ENCODE assay signal across 1 cellular context in the genomic region with DNA sequence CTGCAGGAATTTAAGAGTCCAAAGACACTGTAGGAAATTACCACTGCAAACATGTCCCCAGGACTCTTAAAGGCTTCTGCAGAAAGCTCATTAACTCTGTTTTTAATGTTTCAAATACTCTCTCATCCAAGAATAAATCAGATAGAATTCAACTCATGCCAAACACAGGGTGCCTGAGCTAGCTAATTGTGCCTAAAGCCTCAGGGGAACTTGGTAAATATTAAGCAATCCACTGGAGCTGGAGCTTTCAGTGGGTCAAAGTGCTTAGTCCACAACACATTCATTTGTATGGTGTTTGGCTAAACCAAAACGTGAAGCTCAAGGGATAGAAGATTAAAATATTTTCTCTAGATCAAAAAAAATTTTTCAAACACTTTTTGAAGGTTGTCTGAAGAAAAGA.
TF ChIP-seq lines count a peak whose summit lies in the region.

No MANE protein-coding gene starts in this region.

TF ChIP-seq in HepG2, 621 proteins besides CTCF, POLR2A, EP300 and RAD21 (continued from another document and continues in another):
- TF ChIP-seq FOSL2 (CRISPR knock-in tag; IDR thresholded peaks at IDR 0.05) (peak; percentile 79), ZNF501 (CRISPR knock-in tag; IDR thresholded peaks at IDR 0.05) (no peak), TEAD3 (CRISPR knock-in tag; optimal IDR thresholded peaks at IDR 0.05; ENCODE audit: borderline replicate concordance) (peak; percentile 74), MIER2 (CRISPR knock-in tag; IDR thresholded peaks at IDR 0.05) (0 out of 2 replicates have a peak, but pooled peaks have one; percentile 39), RARA (CRISPR knock-in tag; IDR thresholded peaks at IDR 0.05) (peak; percentile 65; the same call in 1 of the 2 replicates), SKI (IDR thresholded peaks at IDR 0.05; ENCODE audit: partially characterized antibody) (no peak), PRMT3 (CRISPR knock-in tag; IDR thresholded peaks at IDR 0.05; ENCODE audit: borderline replicate concordance, low read depth) (no peak), ZNF547 (CRISPR knock-in tag; IDR thresholded peaks at IDR 0.05) (no peak), POLR2AphosphoS5 (IDR thresholded peaks at IDR 0.05; ENCODE audit: low read depth, low read length) (no peak), MBNL3 (CRISPR knock-in tag; conservative IDR thresholded peaks at IDR 0.05) (no peak), ZBTB8A (CRISPR knock-in tag; IDR thresholded peaks at IDR 0.05; ENCODE audit: borderline replicate concordance, low read depth) (no peak), BORCS8-MEF2B (CRISPR knock-in tag; IDR thresholded peaks at IDR 0.05) (no peak), GPN1 (CRISPR knock-in tag; IDR thresholded peaks at IDR 0.05; ENCODE audit: borderline replicate concordance) (no peak), HDAC2 (CRISPR knock-in tag; IDR thresholded peaks at IDR 0.05) (peak; percentile 81), SRSF4 (IDR thresholded peaks at IDR 0.05; ENCODE audit: low read depth, low read length, poor library complexity, severe bottlenecking) (no peak), CCDC6 (CRISPR knock-in tag; IDR thresholded peaks at IDR 0.05) (no peak), ZNF274 (CRISPR knock-in tag; IDR thresholded peaks at IDR 0.05) (no peak), IRX3 (CRISPR knock-in tag; IDR thresholded peaks at IDR 0.05; ENCODE audit: borderline replicate concordance, low read depth) (no peak), CCAR2 (optimal IDR thresholded peaks at IDR 0.05; ENCODE audit: low read depth, low read length) (no peak), ZNF441 (CRISPR knock-in tag; IDR thresholded peaks at IDR 0.05; ENCODE audit: borderline replicate concordance) (0 out of 2 replicates have a peak, but pooled peaks have one; percentile 31), STAG1 (CRISPR knock-in tag; IDR thresholded peaks at IDR 0.05) (no peak), HHEX (CRISPR knock-in tag; IDR thresholded peaks at IDR 0.05) (0 out of 2 replicates have a peak, but pooled peaks have one; percentile 27), THAP11 (CRISPR knock-in tag; IDR thresholded peaks at IDR 0.05) (0 out of 2 replicates have a peak, but pooled peaks have one; percentile 40), AGO2 (optimal IDR thresholded peaks at IDR 0.05; ENCODE audit: low read depth, low read length) (no peak), ZNF672 (CRISPR knock-in tag; IDR thresholded peaks at IDR 0.05) (no peak), KDM4B (CRISPR knock-in tag; IDR thresholded peaks at IDR 0.05) (0 out of 2 replicates have a peak, but pooled peaks have one; percentile 31), KLF6 (CRISPR knock-in tag; IDR thresholded peaks at IDR 0.05) (no peak), RARG (CRISPR knock-in tag; IDR thresholded peaks at IDR 0.05; ENCODE audit: low read depth) (no peak)
- TF ChIP-seq, protein P1, sequence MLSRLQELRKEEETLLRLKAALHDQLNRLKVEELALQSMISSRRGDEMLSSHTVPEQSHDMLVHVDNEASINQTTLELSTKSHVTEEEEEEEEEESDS (CRISPR knock-in tag; IDR thresholded peaks at IDR 0.05; ENCODE audit: borderline replicate concordance): no peak
- TF ChIP-seq, protein P2, sequence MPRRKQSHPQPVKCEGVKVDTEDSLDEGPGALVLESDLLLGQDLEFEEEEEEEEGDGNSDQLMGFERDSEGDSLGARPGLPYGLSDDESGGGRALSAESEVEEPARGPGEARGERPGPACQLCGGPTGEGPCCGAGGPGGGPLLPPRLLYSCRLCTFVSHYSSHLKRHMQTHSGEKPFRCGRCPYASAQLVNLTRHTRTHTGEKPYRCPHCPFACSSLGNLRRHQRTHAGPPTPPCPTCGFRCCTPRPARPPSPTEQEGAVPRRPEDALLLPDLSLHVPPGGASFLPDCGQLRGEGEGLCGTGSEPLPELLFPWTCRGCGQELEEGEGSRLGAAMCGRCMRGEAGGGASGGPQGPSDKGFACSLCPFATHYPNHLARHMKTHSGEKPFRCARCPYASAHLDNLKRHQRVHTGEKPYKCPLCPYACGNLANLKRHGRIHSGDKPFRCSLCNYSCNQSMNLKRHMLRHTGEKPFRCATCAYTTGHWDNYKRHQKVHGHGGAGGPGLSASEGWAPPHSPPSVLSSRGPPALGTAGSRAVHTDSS (CRISPR knock-in tag; conservative IDR thresholded peaks at IDR 0.05): no peak
- TF ChIP-seq, protein P3, sequence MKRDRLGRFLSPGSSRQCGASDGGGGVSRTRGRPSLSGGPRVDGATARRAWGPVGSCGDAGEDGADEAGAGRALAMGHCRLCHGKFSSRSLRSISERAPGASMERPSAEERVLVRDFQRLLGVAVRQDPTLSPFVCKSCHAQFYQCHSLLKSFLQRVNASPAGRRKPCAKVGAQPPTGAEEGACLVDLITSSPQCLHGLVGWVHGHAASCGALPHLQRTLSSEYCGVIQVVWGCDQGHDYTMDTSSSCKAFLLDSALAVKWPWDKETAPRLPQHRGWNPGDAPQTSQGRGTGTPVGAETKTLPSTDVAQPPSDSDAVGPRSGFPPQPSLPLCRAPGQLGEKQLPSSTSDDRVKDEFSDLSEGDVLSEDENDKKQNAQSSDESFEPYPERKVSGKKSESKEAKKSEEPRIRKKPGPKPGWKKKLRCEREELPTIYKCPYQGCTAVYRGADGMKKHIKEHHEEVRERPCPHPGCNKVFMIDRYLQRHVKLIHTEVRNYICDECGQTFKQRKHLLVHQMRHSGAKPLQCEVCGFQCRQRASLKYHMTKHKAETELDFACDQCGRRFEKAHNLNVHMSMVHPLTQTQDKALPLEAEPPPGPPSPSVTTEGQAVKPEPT (CRISPR knock-in tag; IDR thresholded peaks at IDR 0.05; ENCODE audit: low read depth): no peak
- TF ChIP-seq, protein P4, sequence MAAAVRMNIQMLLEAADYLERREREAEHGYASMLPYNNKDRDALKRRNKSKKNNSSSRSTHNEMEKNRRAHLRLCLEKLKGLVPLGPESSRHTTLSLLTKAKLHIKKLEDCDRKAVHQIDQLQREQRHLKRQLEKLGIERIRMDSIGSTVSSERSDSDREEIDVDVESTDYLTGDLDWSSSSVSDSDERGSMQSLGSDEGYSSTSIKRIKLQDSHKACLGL (CRISPR knock-in tag; IDR thresholded peaks at IDR 0.05): no peak
- TF ChIP-seq, protein P5, sequence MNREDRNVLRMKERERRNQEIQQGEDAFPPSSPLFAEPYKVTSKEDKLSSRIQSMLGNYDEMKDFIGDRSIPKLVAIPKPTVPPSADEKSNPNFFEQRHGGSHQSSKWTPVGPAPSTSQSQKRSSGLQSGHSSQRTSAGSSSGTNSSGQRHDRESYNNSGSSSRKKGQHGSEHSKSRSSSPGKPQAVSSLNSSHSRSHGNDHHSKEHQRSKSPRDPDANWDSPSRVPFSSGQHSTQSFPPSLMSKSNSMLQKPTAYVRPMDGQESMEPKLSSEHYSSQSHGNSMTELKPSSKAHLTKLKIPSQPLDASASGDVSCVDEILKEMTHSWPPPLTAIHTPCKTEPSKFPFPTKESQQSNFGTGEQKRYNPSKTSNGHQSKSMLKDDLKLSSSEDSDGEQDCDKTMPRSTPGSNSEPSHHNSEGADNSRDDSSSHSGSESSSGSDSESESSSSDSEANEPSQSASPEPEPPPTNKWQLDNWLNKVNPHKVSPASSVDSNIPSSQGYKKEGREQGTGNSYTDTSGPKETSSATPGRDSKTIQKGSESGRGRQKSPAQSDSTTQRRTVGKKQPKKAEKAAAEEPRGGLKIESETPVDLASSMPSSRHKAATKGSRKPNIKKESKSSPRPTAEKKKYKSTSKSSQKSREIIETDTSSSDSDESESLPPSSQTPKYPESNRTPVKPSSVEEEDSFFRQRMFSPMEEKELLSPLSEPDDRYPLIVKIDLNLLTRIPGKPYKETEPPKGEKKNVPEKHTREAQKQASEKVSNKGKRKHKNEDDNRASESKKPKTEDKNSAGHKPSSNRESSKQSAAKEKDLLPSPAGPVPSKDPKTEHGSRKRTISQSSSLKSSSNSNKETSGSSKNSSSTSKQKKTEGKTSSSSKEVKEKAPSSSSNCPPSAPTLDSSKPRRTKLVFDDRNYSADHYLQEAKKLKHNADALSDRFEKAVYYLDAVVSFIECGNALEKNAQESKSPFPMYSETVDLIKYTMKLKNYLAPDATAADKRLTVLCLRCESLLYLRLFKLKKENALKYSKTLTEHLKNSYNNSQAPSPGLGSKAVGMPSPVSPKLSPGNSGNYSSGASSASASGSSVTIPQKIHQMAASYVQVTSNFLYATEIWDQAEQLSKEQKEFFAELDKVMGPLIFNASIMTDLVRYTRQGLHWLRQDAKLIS (CRISPR knock-in tag; IDR thresholded peaks at IDR 0.05): no peak
- TF ChIP-seq, protein P6, sequence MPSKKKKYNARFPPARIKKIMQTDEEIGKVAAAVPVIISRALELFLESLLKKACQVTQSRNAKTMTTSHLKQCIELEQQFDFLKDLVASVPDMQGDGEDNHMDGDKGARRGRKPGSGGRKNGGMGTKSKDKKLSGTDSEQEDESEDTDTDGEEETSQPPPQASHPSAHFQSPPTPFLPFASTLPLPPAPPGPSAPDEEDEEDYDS (CRISPR knock-in tag; IDR thresholded peaks at IDR 0.05): peak; percentile 52; the same call in 1 of the 2 replicates
- TF ChIP-seq, protein P7, sequence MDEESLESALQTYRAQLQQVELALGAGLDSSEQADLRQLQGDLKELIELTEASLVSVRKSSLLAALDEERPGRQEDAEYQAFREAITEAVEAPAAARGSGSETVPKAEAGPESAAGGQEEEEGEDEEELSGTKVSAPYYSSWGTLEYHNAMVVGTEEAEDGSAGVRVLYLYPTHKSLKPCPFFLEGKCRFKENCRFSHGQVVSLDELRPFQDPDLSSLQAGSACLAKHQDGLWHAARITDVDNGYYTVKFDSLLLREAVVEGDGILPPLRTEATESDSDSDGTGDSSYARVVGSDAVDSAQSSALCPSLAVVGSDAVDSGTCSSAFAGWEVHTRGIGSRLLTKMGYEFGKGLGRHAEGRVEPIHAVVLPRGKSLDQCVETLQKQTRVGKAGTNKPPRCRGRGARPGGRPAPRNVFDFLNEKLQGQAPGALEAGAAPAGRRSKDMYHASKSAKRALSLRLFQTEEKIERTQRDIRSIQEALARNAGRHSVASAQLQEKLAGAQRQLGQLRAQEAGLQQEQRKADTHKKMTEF (CRISPR knock-in tag; IDR thresholded peaks at IDR 0.05): peak; percentile 60
- TF ChIP-seq, protein P8, sequence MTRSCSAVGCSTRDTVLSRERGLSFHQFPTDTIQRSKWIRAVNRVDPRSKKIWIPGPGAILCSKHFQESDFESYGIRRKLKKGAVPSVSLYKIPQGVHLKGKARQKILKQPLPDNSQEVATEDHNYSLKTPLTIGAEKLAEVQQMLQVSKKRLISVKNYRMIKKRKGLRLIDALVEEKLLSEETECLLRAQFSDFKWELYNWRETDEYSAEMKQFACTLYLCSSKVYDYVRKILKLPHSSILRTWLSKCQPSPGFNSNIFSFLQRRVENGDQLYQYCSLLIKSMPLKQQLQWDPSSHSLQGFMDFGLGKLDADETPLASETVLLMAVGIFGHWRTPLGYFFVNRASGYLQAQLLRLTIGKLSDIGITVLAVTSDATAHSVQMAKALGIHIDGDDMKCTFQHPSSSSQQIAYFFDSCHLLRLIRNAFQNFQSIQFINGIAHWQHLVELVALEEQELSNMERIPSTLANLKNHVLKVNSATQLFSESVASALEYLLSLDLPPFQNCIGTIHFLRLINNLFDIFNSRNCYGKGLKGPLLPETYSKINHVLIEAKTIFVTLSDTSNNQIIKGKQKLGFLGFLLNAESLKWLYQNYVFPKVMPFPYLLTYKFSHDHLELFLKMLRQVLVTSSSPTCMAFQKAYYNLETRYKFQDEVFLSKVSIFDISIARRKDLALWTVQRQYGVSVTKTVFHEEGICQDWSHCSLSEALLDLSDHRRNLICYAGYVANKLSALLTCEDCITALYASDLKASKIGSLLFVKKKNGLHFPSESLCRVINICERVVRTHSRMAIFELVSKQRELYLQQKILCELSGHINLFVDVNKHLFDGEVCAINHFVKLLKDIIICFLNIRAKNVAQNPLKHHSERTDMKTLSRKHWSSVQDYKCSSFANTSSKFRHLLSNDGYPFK (CRISPR knock-in tag; IDR thresholded peaks at IDR 0.05; ENCODE audit: borderline replicate concordance): no peak
- TF ChIP-seq, protein P9, sequence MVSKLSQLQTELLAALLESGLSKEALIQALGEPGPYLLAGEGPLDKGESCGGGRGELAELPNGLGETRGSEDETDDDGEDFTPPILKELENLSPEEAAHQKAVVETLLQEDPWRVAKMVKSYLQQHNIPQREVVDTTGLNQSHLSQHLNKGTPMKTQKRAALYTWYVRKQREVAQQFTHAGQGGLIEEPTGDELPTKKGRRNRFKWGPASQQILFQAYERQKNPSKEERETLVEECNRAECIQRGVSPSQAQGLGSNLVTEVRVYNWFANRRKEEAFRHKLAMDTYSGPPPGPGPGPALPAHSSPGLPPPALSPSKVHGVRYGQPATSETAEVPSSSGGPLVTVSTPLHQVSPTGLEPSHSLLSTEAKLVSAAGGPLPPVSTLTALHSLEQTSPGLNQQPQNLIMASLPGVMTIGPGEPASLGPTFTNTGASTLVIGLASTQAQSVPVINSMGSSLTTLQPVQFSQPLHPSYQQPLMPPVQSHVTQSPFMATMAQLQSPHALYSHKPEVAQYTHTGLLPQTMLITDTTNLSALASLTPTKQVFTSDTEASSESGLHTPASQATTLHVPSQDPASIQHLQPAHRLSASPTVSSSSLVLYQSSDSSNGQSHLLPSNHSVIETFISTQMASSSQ (IDR thresholded peaks at IDR 0.05; ENCODE audit: low read depth): peak; percentile 36; the same call in 1 of the 2 replicates
- TF ChIP-seq, protein P9 (CRISPR knock-in tag; IDR thresholded peaks at IDR 0.05; ENCODE audit: borderline replicate concordance): peak; percentile 26; the same call in 1 of the 2 replicates
- TF ChIP-seq, protein P10, sequence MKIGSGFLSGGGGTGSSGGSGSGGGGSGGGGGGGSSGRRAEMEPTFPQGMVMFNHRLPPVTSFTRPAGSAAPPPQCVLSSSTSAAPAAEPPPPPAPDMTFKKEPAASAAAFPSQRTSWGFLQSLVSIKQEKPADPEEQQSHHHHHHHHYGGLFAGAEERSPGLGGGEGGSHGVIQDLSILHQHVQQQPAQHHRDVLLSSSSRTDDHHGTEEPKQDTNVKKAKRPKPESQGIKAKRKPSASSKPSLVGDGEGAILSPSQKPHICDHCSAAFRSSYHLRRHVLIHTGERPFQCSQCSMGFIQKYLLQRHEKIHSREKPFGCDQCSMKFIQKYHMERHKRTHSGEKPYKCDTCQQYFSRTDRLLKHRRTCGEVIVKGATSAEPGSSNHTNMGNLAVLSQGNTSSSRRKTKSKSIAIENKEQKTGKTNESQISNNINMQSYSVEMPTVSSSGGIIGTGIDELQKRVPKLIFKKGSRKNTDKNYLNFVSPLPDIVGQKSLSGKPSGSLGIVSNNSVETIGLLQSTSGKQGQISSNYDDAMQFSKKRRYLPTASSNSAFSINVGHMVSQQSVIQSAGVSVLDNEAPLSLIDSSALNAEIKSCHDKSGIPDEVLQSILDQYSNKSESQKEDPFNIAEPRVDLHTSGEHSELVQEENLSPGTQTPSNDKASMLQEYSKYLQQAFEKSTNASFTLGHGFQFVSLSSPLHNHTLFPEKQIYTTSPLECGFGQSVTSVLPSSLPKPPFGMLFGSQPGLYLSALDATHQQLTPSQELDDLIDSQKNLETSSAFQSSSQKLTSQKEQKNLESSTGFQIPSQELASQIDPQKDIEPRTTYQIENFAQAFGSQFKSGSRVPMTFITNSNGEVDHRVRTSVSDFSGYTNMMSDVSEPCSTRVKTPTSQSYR (CRISPR knock-in tag; IDR thresholded peaks at IDR 0.05; ENCODE audit: borderline replicate concordance): no peak
